10 cellular contexts compared by ENCODE assay signal in genomic region chr5:158686240-158686639, GRCh38.
"Had no signal": no experiment of that assay in that cellular context is flagged by ENCODE, and none has a peak within 500 bp of the region (broad histone marks: within the 10 kb centered on the region; RNA-seq: fewer than 3 reads in every experiment).

No MANE protein-coding gene starts in this region.

- H3K4me1 ChIP-seq: HAP-1 had no signal

- H3K4me3 ChIP-seq: GM23248, HAP-1 had no signal

- H3K9me3 Mint-ChIP-seq: HFFc6, IgD-negative memory B cell had no signal

- H3K27ac ChIP-seq: GM23248, HL-60 had no signal

- H3K36me3 Mint-ChIP-seq: IgD-negative memory B cell had no signal

- H3K27ac Mint-ChIP-seq: HFFc6, IgD-negative memory B cell had no signal

- H3K4me3 Mint-ChIP-seq: HFFc6, IgD-negative memory B cell had no signal

- H3K9me3 ChIP-seq: HAP-1 had no signal

- H3K36me3 ChIP-seq: HAP-1 had no signal

- DNase-seq: GM23248, GOT3, H7, HFFc6, KBM-7 had no signal

- ATAC-seq: HCT116, HepG2 had no signal
